ENCODE assay signal across 10 cellular contexts in genomic region chr9:2559212-2560152, GRCh38.
DNase-seq lines count a peak whose midpoint lies in the region; ATAC-seq, FAIRE-seq and TF ChIP-seq lines count a peak whose summit lies in the region.
"Had no signal": no experiment of that assay in that cellular context is flagged by ENCODE, and none has a peak within 500 bp of the region (broad histone marks: within the 10 kb centered on the region; RNA-seq: fewer than 3 reads in every experiment).

No MANE protein-coding gene starts in this region.

- ATAC-seq in HG03442 (IDR thresholded peaks at IDR 0.05; ENCODE audit: unreplicated experiment), result no peak
- ATAC-seq: effector memory CD8-positive, alpha-beta T cell had no signal

- peak overlapping the region in 1 of 3 donors; percentile 41 for H3K9ac ChIP-seq in skeletal muscle tissue (ENCODE audit: low read depth in 1 of 3, low read length in 3 of 3)

- DNase-seq in H4 (ENCODE audit: low spot score) (peak; percentile 69), amygdala (lab: John Stamatoyannopoulos, UW) (peak in 29 of 56 donors; percentile 1 to 56 (median 14)), right atrium auricular region (ENCODE audit: low spot score) (peak; percentile 90), NCI-H748 (lab: John Stamatoyannopoulos, UW; ENCODE audit: unreplicated experiment) (no peak), D721Med (ENCODE audit: insufficient read length, low spot score) (no peak), WERI-Rb-1 (no peak)
- DNase-seq: effector memory CD8-positive, alpha-beta T cell had no signal

- TF ChIP-seq CTCF in right atrium auricular region (IDR thresholded peaks at IDR 0.05), result no peak
- TF ChIP-seq CTCF in D721Med (IDR thresholded peaks at IDR 0.05; ENCODE audit: insufficient read depth, missing control alignments), result no peak
- no peak for TF ChIP-seq CTCF in WERI-Rb-1 (IDR thresholded peaks at IDR 0.05; ENCODE audit: low read depth, low read length)

- H3K9me3 ChIP-seq in right atrium auricular region (peaks cover 0 to 23% of the 10 kb centered on the region in 2 donors), skeletal muscle tissue (ENCODE audit: control insufficient read depth in 3 of 3, low read length in 3 of 3) (no peaks in the 10 kb centered on the region), WERI-Rb-1 (ENCODE audit: severe bottlenecking) (peaks cover 4% of the 10 kb centered on the region)

- H3K27ac ChIP-seq in right atrium auricular region, result peak overlapping the region; percentile 79 to 91
- peak overlapping the region; percentile 55 for H3K27ac ChIP-seq in skeletal muscle tissue (ENCODE audit: low read depth, low read length)
- H3K27ac ChIP-seq in WERI-Rb-1, result no peak overlapping the region
- H3K27ac ChIP-seq: SK-N-MC had no signal

- H3K4me1 ChIP-seq in right atrium auricular region, result peaks cover 2 to 26% of the 10 kb centered on the region in 2 donors
- peaks cover 17 to 21% (median 20%) of the 10 kb centered on the region in 3 donors for H3K4me1 ChIP-seq in skeletal muscle tissue (ENCODE audit: control insufficient read depth in 3 of 3, insufficient read depth in 3 of 3, low read length in 3 of 3)

- no peaks in the 10 kb centered on the region for H3K27me3 ChIP-seq in right atrium auricular region
- no peaks in the 10 kb centered on the region for H3K27me3 ChIP-seq in skeletal muscle tissue (ENCODE audit: control insufficient read depth in 3 of 3, insufficient read depth in 3 of 3, low read length in 3 of 3)
- no peaks in the 10 kb centered on the region for H3K27me3 ChIP-seq in WERI-Rb-1 (ENCODE audit: insufficient read depth, low read depth, severe bottlenecking)

- H3K4me3 ChIP-seq in right atrium auricular region (no peak overlapping the region), skeletal muscle tissue (ENCODE audit: low read length in 3 of 3) (peak overlapping the region in 2 of 3 donors; percentile 17 to 49), WERI-Rb-1 (ENCODE audit: low read depth, low read length) (no peak overlapping the region)
- H3K4me3 ChIP-seq: SK-N-MC had no signal

- FAIRE-seq in D721Med (lab: Jason Lieb, UNC), result no peak

- H3K36me3 ChIP-seq in right atrium auricular region (no peaks in the 10 kb centered on the region), skeletal muscle tissue (ENCODE audit: control insufficient read depth in 3 of 3, insufficient read depth in 3 of 3, low read length in 3 of 3) (no peaks in the 10 kb centered on the region), WERI-Rb-1 (no peaks in the 10 kb centered on the region)

Comparison
In these comparisons a context has a peak if more than half of its experiments do, and no peak if none do; other contexts are left out.
1. DNase-seq: peak in H4 (single experiment), amygdala (29 of 56) and right atrium auricular region (single experiment); none in NCI-H748 (single experiment), D721Med (single experiment) and WERI-Rb-1 (single experiment).
2. H3K4me3 ChIP-seq: peak in skeletal muscle tissue (2 of 3); none in right atrium auricular region (0 of 2) and WERI-Rb-1 (single experiment).